ENCODE assay signal across 2 cellular contexts in genomic region chr4:146637853-146638800, GRCh38.
TF ChIP-seq lines count a peak whose summit lies in the region.

No MANE protein-coding gene starts in this region.

TF ChIP-seq in A549, 52 proteins besides CTCF, POLR2A, EP300 and RAD21 (continued from another document):
- TF ChIP-seq ZFP36 (IDR thresholded peaks at IDR 0.05; ENCODE audit: borderline replicate concordance, partially characterized antibody) = no peak
- TF ChIP-seq PHF8 (IDR thresholded peaks at IDR 0.05; ENCODE audit: borderline replicate concordance, low read depth) = no peak
- no peak for TF ChIP-seq HMGXB4 (CRISPR knock-in tag; IDR thresholded peaks at IDR 0.05; ENCODE audit: borderline replicate concordance)
- TF ChIP-seq TP53 (CRISPR knock-in tag; IDR thresholded peaks at IDR 0.05) = no peak
- TF ChIP-seq FOSB (CRISPR knock-in tag; IDR thresholded peaks at IDR 0.05) = no peak
- no peak for TF ChIP-seq ATOH8 (CRISPR knock-in tag; IDR thresholded peaks at IDR 0.05; ENCODE audit: low read depth)
- TF ChIP-seq KDM1A (IDR thresholded peaks at IDR 0.05; ENCODE audit: low read depth) = no peak
- TF ChIP-seq KDM5A (IDR thresholded peaks at IDR 0.05) = no peak
- no peak for TF ChIP-seq POLR2AphosphoS2 (conservative IDR thresholded peaks at IDR 0.05; ENCODE audit: low read length)

TF ChIP-seq in HepG2, 621 proteins besides CTCF, POLR2A, EP300 and RAD21 (continued from another document):
- TF ChIP-seq GATA4 (IDR thresholded peaks at IDR 0.05; ENCODE audit: borderline replicate concordance, low read depth) (no peak), ZNF776 (CRISPR knock-in tag; IDR thresholded peaks at IDR 0.05) (no peak), ZNF275 (CRISPR knock-in tag; IDR thresholded peaks at IDR 0.05; ENCODE audit: borderline replicate concordance) (no peak), TCF12 (IDR thresholded peaks at IDR 0.05) (no peak), TCF12 (CRISPR knock-in tag; IDR thresholded peaks at IDR 0.05) (no peak), ZNF777 (CRISPR knock-in tag; IDR thresholded peaks at IDR 0.05) (no peak), ZNF747 (CRISPR knock-in tag; IDR thresholded peaks at IDR 0.05; ENCODE audit: borderline replicate concordance) (no peak), ZFP36L1 (CRISPR knock-in tag; IDR thresholded peaks at IDR 0.05) (no peak), ZNF24 (IDR thresholded peaks at IDR 0.05) (no peak), ATF4 (CRISPR knock-in tag; IDR thresholded peaks at IDR 0.05) (no peak), PHF20 (CRISPR knock-in tag; IDR thresholded peaks at IDR 0.05) (no peak), TAF15 (IDR thresholded peaks at IDR 0.05; ENCODE audit: low read depth, low read length, poor library complexity, severe bottlenecking) (no peak), ZNF850 (CRISPR knock-in tag; conservative IDR thresholded peaks at IDR 0.05) (no peak), ZNF781 (CRISPR knock-in tag; IDR thresholded peaks at IDR 0.05; ENCODE audit: borderline replicate concordance, not compliant biosample characterization) (no peak), ZNF839 (CRISPR knock-in tag; IDR thresholded peaks at IDR 0.05; ENCODE audit: borderline replicate concordance) (no peak), RXRA (CRISPR knock-in tag; IDR thresholded peaks at IDR 0.05) (no peak), REPIN1 (CRISPR knock-in tag; IDR thresholded peaks at IDR 0.05; ENCODE audit: borderline replicate concordance, low read depth) (no peak)
